In genomic region chr6:79186564-79186963, GRCh38 we compare ENCODE assay signal across 1 cellular context.
TF ChIP-seq lines count a peak whose summit lies in the region.

No MANE protein-coding gene starts in this region.

TF ChIP-seq in HepG2, 621 proteins besides CTCF, POLR2A, EP300 and RAD21 (continues in another document):
- TF ChIP-seq, protein P1, sequence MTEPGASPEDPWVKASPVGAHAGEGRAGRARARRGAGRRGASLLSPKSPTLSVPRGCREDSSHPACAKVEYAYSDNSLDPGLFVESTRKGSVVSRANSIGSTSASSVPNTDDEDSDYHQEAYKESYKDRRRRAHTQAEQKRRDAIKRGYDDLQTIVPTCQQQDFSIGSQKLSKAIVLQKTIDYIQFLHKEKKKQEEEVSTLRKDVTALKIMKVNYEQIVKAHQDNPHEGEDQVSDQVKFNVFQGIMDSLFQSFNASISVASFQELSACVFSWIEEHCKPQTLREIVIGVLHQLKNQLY (CRISPR knock-in tag; IDR thresholded peaks at IDR 0.05), result 0 out of 2 replicates have a peak, but pooled peaks have one; percentile 22
- no peak for TF ChIP-seq ASH2L (IDR thresholded peaks at IDR 0.05; ENCODE audit: insufficient read length, low read depth, low read length)
- no peak for TF ChIP-seq AFF4 (CRISPR knock-in tag; IDR thresholded peaks at IDR 0.05)
- TF ChIP-seq, protein P2, sequence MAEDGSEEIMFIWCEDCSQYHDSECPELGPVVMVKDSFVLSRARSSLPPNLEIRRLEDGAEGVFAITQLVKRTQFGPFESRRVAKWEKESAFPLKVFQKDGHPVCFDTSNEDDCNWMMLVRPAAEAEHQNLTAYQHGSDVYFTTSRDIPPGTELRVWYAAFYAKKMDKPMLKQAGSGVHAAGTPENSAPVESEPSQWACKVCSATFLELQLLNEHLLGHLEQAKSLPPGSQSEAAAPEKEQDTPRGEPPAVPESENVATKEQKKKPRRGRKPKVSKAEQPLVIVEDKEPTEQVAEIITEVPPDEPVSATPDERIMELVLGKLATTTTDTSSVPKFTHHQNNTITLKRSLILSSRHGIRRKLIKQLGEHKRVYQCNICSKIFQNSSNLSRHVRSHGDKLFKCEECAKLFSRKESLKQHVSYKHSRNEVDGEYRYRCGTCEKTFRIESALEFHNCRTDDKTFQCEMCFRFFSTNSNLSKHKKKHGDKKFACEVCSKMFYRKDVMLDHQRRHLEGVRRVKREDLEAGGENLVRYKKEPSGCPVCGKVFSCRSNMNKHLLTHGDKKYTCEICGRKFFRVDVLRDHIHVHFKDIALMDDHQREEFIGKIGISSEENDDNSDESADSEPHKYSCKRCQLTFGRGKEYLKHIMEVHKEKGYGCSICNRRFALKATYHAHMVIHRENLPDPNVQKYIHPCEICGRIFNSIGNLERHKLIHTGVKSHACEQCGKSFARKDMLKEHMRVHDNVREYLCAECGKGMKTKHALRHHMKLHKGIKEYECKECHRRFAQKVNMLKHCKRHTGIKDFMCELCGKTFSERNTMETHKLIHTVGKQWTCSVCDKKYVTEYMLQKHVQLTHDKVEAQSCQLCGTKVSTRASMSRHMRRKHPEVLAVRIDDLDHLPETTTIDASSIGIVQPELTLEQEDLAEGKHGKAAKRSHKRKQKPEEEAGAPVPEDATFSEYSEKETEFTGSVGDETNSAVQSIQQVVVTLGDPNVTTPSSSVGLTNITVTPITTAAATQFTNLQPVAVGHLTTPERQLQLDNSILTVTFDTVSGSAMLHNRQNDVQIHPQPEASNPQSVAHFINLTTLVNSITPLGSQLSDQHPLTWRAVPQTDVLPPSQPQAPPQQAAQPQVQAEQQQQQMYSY (CRISPR knock-in tag; IDR thresholded peaks at IDR 0.05), result no peak
- TF ChIP-seq MIXL1 (CRISPR knock-in tag; IDR thresholded peaks at IDR 0.05), result peak; percentile 44; the same call in 1 of the 2 replicates
- TF ChIP-seq ZNF30 (CRISPR knock-in tag; IDR thresholded peaks at IDR 0.05), result no peak
- no peak for TF ChIP-seq ZBTB21 (CRISPR knock-in tag; IDR thresholded peaks at IDR 0.05)
- TF ChIP-seq MATR3 (CRISPR knock-in tag; IDR thresholded peaks at IDR 0.05), result no peak
- TF ChIP-seq, protein P3, sequence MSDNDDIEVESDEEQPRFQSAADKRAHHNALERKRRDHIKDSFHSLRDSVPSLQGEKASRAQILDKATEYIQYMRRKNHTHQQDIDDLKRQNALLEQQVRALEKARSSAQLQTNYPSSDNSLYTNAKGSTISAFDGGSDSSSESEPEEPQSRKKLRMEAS (IDR thresholded peaks at IDR 0.05), result 0 out of 2 replicates have a peak, but pooled peaks have one; percentile 23
- no peak for TF ChIP-seq RFX5 (IDR thresholded peaks at IDR 0.05; ENCODE audit: low read depth, low read length)
- no peak for TF ChIP-seq ZNF251 (CRISPR knock-in tag; IDR thresholded peaks at IDR 0.05)
- no peak for TF ChIP-seq ZNF18 (CRISPR knock-in tag; IDR thresholded peaks at IDR 0.05; ENCODE audit: insufficient replicate concordance)
- TF ChIP-seq, protein P4, sequence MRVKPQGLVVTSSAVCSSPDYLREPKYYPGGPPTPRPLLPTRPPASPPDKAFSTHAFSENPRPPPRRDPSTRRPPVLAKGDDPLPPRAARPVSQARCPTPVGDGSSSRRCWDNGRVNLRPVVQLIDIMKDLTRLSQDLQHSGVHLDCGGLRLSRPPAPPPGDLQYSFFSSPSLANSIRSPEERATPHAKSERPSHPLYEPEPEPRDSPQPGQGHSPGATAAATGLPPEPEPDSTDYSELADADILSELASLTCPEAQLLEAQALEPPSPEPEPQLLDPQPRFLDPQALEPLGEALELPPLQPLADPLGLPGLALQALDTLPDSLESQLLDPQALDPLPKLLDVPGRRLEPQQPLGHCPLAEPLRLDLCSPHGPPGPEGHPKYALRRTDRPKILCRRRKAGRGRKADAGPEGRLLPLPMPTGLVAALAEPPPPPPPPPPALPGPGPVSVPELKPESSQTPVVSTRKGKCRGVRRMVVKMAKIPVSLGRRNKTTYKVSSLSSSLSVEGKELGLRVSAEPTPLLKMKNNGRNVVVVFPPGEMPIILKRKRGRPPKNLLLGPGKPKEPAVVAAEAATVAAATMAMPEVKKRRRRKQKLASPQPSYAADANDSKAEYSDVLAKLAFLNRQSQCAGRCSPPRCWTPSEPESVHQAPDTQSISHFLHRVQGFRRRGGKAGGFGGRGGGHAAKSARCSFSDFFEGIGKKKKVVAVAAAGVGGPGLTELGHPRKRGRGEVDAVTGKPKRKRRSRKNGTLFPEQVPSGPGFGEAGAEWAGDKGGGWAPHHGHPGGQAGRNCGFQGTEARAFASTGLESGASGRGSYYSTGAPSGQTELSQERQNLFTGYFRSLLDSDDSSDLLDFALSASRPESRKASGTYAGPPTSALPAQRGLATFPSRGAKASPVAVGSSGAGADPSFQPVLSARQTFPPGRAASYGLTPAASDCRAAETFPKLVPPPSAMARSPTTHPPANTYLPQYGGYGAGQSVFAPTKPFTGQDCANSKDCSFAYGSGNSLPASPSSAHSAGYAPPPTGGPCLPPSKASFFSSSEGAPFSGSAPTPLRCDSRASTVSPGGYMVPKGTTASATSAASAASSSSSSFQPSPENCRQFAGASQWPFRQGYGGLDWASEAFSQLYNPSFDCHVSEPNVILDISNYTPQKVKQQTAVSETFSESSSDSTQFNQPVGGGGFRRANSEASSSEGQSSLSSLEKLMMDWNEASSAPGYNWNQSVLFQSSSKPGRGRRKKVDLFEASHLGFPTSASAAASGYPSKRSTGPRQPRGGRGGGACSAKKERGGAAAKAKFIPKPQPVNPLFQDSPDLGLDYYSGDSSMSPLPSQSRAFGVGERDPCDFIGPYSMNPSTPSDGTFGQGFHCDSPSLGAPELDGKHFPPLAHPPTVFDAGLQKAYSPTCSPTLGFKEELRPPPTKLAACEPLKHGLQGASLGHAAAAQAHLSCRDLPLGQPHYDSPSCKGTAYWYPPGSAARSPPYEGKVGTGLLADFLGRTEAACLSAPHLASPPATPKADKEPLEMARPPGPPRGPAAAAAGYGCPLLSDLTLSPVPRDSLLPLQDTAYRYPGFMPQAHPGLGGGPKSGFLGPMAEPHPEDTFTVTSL (CRISPR knock-in tag; IDR thresholded peaks at IDR 0.05; ENCODE audit: borderline replicate concordance), result peak; percentile 76; the same call in 1 of the 2 replicates
- TF ChIP-seq PREB (CRISPR knock-in tag; IDR thresholded peaks at IDR 0.05), result no peak
- peak; percentile 71 for TF ChIP-seq ZNF121 (CRISPR knock-in tag; IDR thresholded peaks at IDR 0.05)
- TF ChIP-seq ZNF496 (CRISPR knock-in tag; IDR thresholded peaks at IDR 0.05; ENCODE audit: insufficient replicate concordance), result no peak
- no peak for TF ChIP-seq RFX1 (IDR thresholded peaks at IDR 0.05)
- no peak for TF ChIP-seq FOXJ3 (CRISPR knock-in tag; IDR thresholded peaks at IDR 0.05; ENCODE audit: borderline replicate concordance)
- TF ChIP-seq SOX5 (CRISPR knock-in tag; IDR thresholded peaks at IDR 0.05; ENCODE audit: borderline replicate concordance), result peak; percentile 55; the same call in 1 of the 2 replicates
- no peak for TF ChIP-seq ZNF280D (CRISPR knock-in tag; IDR thresholded peaks at IDR 0.05)
- TF ChIP-seq NFE2L2 (IDR thresholded peaks at IDR 0.05; ENCODE audit: low read length), result no peak
- TF ChIP-seq IRF2 (CRISPR knock-in tag; IDR thresholded peaks at IDR 0.05), result no peak
- TF ChIP-seq SALL1 (CRISPR knock-in tag; IDR thresholded peaks at IDR 0.05), result peak; percentile 45; the same call in 1 of the 2 replicates
- TF ChIP-seq SP1 (IDR thresholded peaks at IDR 0.05), result no peak
- no peak for TF ChIP-seq SP1 (CRISPR knock-in tag; IDR thresholded peaks at IDR 0.05)
- TF ChIP-seq SRSF4 (IDR thresholded peaks at IDR 0.05; ENCODE audit: low read depth, low read length, poor library complexity, severe bottlenecking), result no peak
- 0 out of 2 replicates have a peak, but pooled peaks have one; percentile 38 for TF ChIP-seq ZNF614 (CRISPR knock-in tag; IDR thresholded peaks at IDR 0.05; ENCODE audit: borderline replicate concordance)
- TF ChIP-seq CEBPB (IDR thresholded peaks at IDR 0.05; ENCODE audit: borderline replicate concordance, low read depth, low read length), result no peak
- TF ChIP-seq PAWR (CRISPR knock-in tag; IDR thresholded peaks at IDR 0.05; ENCODE audit: borderline replicate concordance), result no peak
- no peak for TF ChIP-seq IKZF5 (CRISPR knock-in tag; IDR thresholded peaks at IDR 0.05)
- TF ChIP-seq ZKSCAN1 (IDR thresholded peaks at IDR 0.05; ENCODE audit: low read length), result no peak
- no peak for TF ChIP-seq HMGXB4 (CRISPR knock-in tag; IDR thresholded peaks at IDR 0.05; ENCODE audit: borderline replicate concordance in 1 of 2, low read depth in 1 of 2)
- TF ChIP-seq SMYD3 (CRISPR knock-in tag; IDR thresholded peaks at IDR 0.05), result no peak
- TF ChIP-seq ZMYM3 (CRISPR knock-in tag; IDR thresholded peaks at IDR 0.05), result 0 out of 2 replicates have a peak, but pooled peaks have one; percentile 45
